8 cellular contexts compared by ENCODE assay signal in the genomic region with DNA sequence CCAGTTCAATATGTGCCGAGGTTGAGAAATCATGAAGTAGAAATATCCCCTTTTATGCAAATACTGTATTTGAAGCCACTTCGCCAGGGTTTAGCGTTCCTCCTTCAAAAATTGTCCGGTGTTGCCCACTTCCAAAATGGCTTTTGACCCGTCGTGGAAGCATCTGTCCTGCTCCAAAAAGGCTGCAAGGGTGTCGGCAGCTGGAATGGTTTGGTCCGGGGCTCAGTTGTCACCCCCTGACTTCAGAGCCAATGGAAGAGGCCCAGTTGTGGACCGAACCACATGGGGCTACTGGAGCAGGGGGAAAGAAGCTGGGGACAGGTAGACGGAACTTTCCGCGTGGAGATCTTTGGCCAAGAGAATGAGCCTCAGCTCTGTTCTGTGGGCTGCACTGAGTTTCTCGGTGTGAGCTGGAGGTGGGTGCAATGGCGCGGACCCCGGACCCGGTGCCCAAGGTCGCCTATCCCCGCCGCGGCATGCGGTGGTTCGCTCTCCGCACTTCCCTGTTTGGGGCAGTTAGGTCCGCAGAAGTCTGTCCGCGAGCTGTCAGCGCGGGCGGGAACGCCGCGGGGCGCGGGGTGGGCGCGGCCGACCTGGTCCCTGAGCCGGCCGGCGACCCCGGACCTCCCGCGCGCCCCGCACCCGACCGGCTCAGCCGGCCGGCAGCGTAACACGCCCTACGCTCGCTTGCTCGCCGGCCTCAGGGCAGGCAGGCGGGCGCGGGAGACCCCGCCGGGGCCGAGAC. TPM values are rescaled to one million over a fixed set of nuclear protein-coding genes. Genes with fewer than 3 reads are reported as not detected.
DNase-seq lines count a peak whose midpoint lies in the region; ATAC-seq and TF ChIP-seq lines count a peak whose summit lies in the region.

Gene ANKRD13A (plus strand): TSS at position 527 of the 745 bp plus-strand sequence. CDS start 259 bp downstream, outside the sequence.

- no peak for TF ChIP-seq CTCF in lung (IDR thresholded peaks at IDR 0.05; ENCODE audit: control extremely low read depth, extremely low read depth)

- WGBS in lung, 2 donors, result 0% methylated on average over 41 to 62 of the region's 62 CpGs

- peak within 1 kb of the TSS; percentile 92 to 99 (median 97) for H3K27ac ChIP-seq in BLaER1 treated with 17β-estradiol and CSF1 and Interleukin-3, amounts not matched to agents 10 nM and 100 nM
- H3K27ac ChIP-seq in lung (ENCODE audit: low read depth in 1 of 2, low read length in 1 of 2), result peak within 1 kb of the TSS; percentile 90 to 92

- peaks cover 32 to 59% (median 41%) of the 10 kb centered on the region in 10 experiments for H3K4me1 ChIP-seq in BLaER1 treated with 17β-estradiol and CSF1 and Interleukin-3, amounts not matched to agents 10 nM and 100 nM
- H3K4me1 ChIP-seq in lung (ENCODE audit: control insufficient read depth in 2 of 2, insufficient read depth in 2 of 2, low read length in 2 of 2), result peaks cover 7 to 13% of the 10 kb centered on the region in 2 donors

- no peaks in the 10 kb centered on the region for H3K9me3 ChIP-seq in BLaER1 treated with 17β-estradiol and CSF1 and Interleukin-3, amounts not matched to agents 10 nM and 100 nM (replicated peaks in 1 of 11)
- no peaks in the 10 kb centered on the region for H3K9me3 ChIP-seq in lung (ENCODE audit: control insufficient read depth in 2 of 2, insufficient read depth in 1 of 2, low read length in 1 of 2)

- DNase-seq in HT-29 (ENCODE audit: low spot score), result peak; percentile 93
- peak; percentile 73 for DNase-seq in NK-92 treated with Interleukin-12 subunit alpha and Interleukin-12 subunit beta, amount 100 ng/mL, for 24 hours (lab: John Stamatoyannopoulos, UW)
- peak; percentile 95 for DNase-seq in activated CD8-positive, alpha-beta memory T cell treated with anti-CD3 and anti-CD28 coated beads for 24 hours
- DNase-seq in effector CD4-positive, alpha-beta T cell, result peak; percentile 83
- DNase-seq in lung (ENCODE audit: low spot score), result peak; percentile 92
- peak; percentile 73 to 83 (median 78) for DNase-seq in stimulated activated CD4-positive, alpha-beta T cell treated with anti-CD3 and anti-CD28 coated beads, TNF-alpha, amount 100 ng/mL, for 24 hours (ENCODE audit: low read depth in 3 of 3)

- peak within 1 kb of the TSS; percentile 91 to 98 (median 96) for H3K9ac ChIP-seq in BLaER1 treated with 17β-estradiol and CSF1 and Interleukin-3, amounts not matched to agents 10 nM and 100 nM

- ATAC-seq in GM19452 (IDR thresholded peaks at IDR 0.05; ENCODE audit: unreplicated experiment) (peak; percentile 49), lung (ENCODE audit: insufficient read depth, low FRiP score) (peak; percentile 84)

- H3K4me2 ChIP-seq in BLaER1 treated with 17β-estradiol and CSF1 and Interleukin-3, amounts not matched to agents 10 nM and 100 nM, result peak within 1 kb of the TSS; percentile 89 to 98 (median 93)

- H3K4me3 ChIP-seq in BLaER1 treated with 17β-estradiol and CSF1 and Interleukin-3, amounts not matched to agents 10 nM and 100 nM, result peak within 1 kb of the TSS; percentile 85 to 98 (median 94)
- peak within 1 kb of the TSS; percentile 95 for H3K4me3 ChIP-seq in lung

- H3K27me3 ChIP-seq in BLaER1 treated with 17β-estradiol and CSF1 and Interleukin-3, amounts not matched to agents 10 nM and 100 nM, result peaks cover 0 to 34% (median 23%) of the 10 kb centered on the region in 11 experiments; a peak in 18 of 22 replicates
- H3K27me3 ChIP-seq in lung (ENCODE audit: control insufficient read depth, insufficient read depth), result no peaks in the 10 kb centered on the region

- peaks cover 9 to 20% (median 16%) of the 10 kb centered on the region in 11 experiments; a peak in 18 of 22 replicates for H3K36me3 ChIP-seq in BLaER1 treated with 17β-estradiol and CSF1 and Interleukin-3, amounts not matched to agents 10 nM and 100 nM
- no peaks in the 10 kb centered on the region for H3K36me3 ChIP-seq in lung (ENCODE audit: control insufficient read depth in 2 of 2, insufficient read depth in 2 of 2, low read length in 2 of 2)

- peaks cover 0 to 45% (median 13%) of the 10 kb centered on the region in 11 experiments; a peak in 12 of 22 replicates for H4K20me1 ChIP-seq in BLaER1 treated with 17β-estradiol and CSF1 and Interleukin-3, amounts not matched to agents 10 nM and 100 nM

RNA-seq across cellular contexts. Expression of gene ANKRD13A, which starts in this region (rescaled TPM):
- total RNA-seq in HT-29 (2014; rRNA removed; shearing (Covaris generic)), result 21.5 and 30.5 TPM in 2 replicates
- 10 to 100 TPM; 68.8 to 83.0 TPM for total RNA-seq in lung
- 10 to 100 TPM; 21.6 to 38.8 TPM for polyA plus RNA-seq in lung

Comparison
In these comparisons a context has a peak if more than half of its experiments do, and no peak if none do; other contexts are left out.
1. Peak in every context shown above with its lines: DNase-seq, ATAC-seq, H3K4me3 ChIP-seq and H3K27ac ChIP-seq.